Comparison of ENCODE assay signal across 10 cellular contexts in genomic region chr12:66901136-66901932, GRCh38.
DNase-seq lines count a peak whose midpoint lies in the region; ATAC-seq and TF ChIP-seq lines count a peak whose summit lies in the region.
"Had no signal": no experiment of that assay in that cellular context is flagged by ENCODE, and none has a peak within 500 bp of the region (broad histone marks: within the 10 kb centered on the region; RNA-seq: fewer than 3 reads in every experiment).

No MANE protein-coding gene starts in this region.

- H3K4me3 Mint-ChIP-seq in activated naive CD4-positive, alpha-beta T cell treated with anti-CD3 and anti-CD28 coated beads for 36 hours: no peak overlapping the region
- peak overlapping the region in 1 of 2 donors; percentile 7 for H3K4me3 Mint-ChIP-seq in stimulated activated naive B cell treated with anti-CD40 and anti-IgM and Interleukin-4, amounts not matched to agents 10 μg/mL and 1 μg/mL and 100 μg/mL, for 72 hours

- intact Hi-C loops in activated naive CD4-positive, alpha-beta T cell treated with anti-CD3 and anti-CD28 coated beads for 36 hours (cut with micrococcal nuclease): loop anchor here (5.0 kb wide), 5 partner anchors 121 to 541 kb away; partner anchors contain the start of gene CAND1

- H3K9me3 Mint-ChIP-seq in activated naive CD4-positive, alpha-beta T cell treated with anti-CD3 and anti-CD28 coated beads for 36 hours: no peaks in the 10 kb centered on the region
- H3K9me3 Mint-ChIP-seq in stimulated activated naive B cell treated with anti-CD40 and anti-IgM and Interleukin-4, amounts not matched to agents 10 μg/mL and 1 μg/mL and 100 μg/mL, for 72 hours: no peaks in the 10 kb centered on the region

- H3K36me3 Mint-ChIP-seq in activated naive CD4-positive, alpha-beta T cell treated with anti-CD3 and anti-CD28 coated beads for 36 hours (ENCODE audit: low read depth): no peaks in the 10 kb centered on the region
- no peaks in the 10 kb centered on the region for H3K36me3 Mint-ChIP-seq in stimulated activated naive B cell treated with anti-CD40 and anti-IgM and Interleukin-4, amounts not matched to agents 10 μg/mL and 1 μg/mL and 100 μg/mL, for 72 hours

- no peak for DNase-seq in activated naive CD4-positive, alpha-beta T cell treated with anti-CD3 and anti-CD28 coated beads for 36 hours
- DNase-seq in activated naive CD4-positive, alpha-beta T cell (lab: John Stamatoyannopoulos, UW): no peak
- DNase-seq in NAMALWA (ENCODE audit: low spot score) (peak; percentile 73), coronary artery (ENCODE audit: low spot score) (no peak), dedifferentiated amniotic fluid mesenchymal stem cell (ENCODE audit: extremely low spot score) (no peak)
- DNase-seq in stimulated activated naive B cell treated with anti-CD40 and anti-IgM and Interleukin-4, amounts not matched to agents 10 μg/mL and 1 μg/mL and 100 μg/mL, for 72 hours: peak; percentile 4
- DNase-seq in stimulated activated CD4-positive, alpha-beta T cell treated with anti-CD3 and anti-CD28 coated beads, Interleukin-4, amount 100 ng/mL, for 24 hours: no peak
- DNase-seq: SHP77 treated with DMSO at 0.1 percent for 48 hours had no signal

- peaks cover 35% of the 10 kb centered on the region for H3K4me1 Mint-ChIP-seq in activated naive CD4-positive, alpha-beta T cell treated with anti-CD3 and anti-CD28 coated beads for 36 hours (ENCODE audit: low read depth)
- peaks cover 13 to 24% of the 10 kb centered on the region in 2 donors for H3K4me1 Mint-ChIP-seq in stimulated activated naive B cell treated with anti-CD40 and anti-IgM and Interleukin-4, amounts not matched to agents 10 μg/mL and 1 μg/mL and 100 μg/mL, for 72 hours

- no peak overlapping the region for H3K27ac ChIP-seq in coronary artery
- H3K27ac ChIP-seq: ascending aorta had no signal

- H3K27me3 Mint-ChIP-seq in activated naive CD4-positive, alpha-beta T cell treated with anti-CD3 and anti-CD28 coated beads for 36 hours (ENCODE audit: low read depth): no peaks in the 10 kb centered on the region
- H3K27me3 Mint-ChIP-seq in stimulated activated naive B cell treated with anti-CD40 and anti-IgM and Interleukin-4, amounts not matched to agents 10 μg/mL and 1 μg/mL and 100 μg/mL, for 72 hours: no peaks in the 10 kb centered on the region

- peak overlapping the region; percentile 17 for H3K27ac Mint-ChIP-seq in activated naive CD4-positive, alpha-beta T cell treated with anti-CD3 and anti-CD28 coated beads for 36 hours
- H3K27ac Mint-ChIP-seq in stimulated activated naive B cell treated with anti-CD40 and anti-IgM and Interleukin-4, amounts not matched to agents 10 μg/mL and 1 μg/mL and 100 μg/mL, for 72 hours: peak overlapping the region; percentile 83

- CTCF ChIA-PET in activated naive CD4-positive, alpha-beta T cell treated with anti-CD3 and anti-CD28 coated beads for 36 hours (lab: Charles Lee): interaction anchor here (0.6 to 1.8 kb wide), 2 partner anchors 41 to 1155 kb away, joined by 3 to 8 read pairs; no protein-coding TSS in a partner anchor

- peak; percentile 80 for ATAC-seq in HG02840 (IDR thresholded peaks at IDR 0.05; ENCODE audit: low FRiP score, unreplicated experiment)
- ATAC-seq in stimulated activated naive B cell treated with anti-CD40 and anti-IgM and Interleukin-4, amounts not matched to agents 10 μg/mL and 1 μg/mL and 100 μg/mL, for 72 hours (replicated peaks): peak; percentile 96 to 97

- no peak for TF ChIP-seq CTCF in coronary artery (IDR thresholded peaks at IDR 0.05)

- no peak overlapping the region for H3K4me3 ChIP-seq in coronary artery
- H3K4me3 ChIP-seq: ascending aorta had no signal

Comparison
In these comparisons a context has a peak if more than half of its experiments do, and no peak if none do; other contexts are left out.
1. DNase-seq: peak in NAMALWA (single experiment) and stimulated activated naive B cell treated with anti-CD40 and anti-IgM and Interleukin-4, amounts not matched to agents 10 μg/mL and 1 μg/mL and 100 μg/mL, for 72 hours (single experiment); none in activated naive CD4-positive, alpha-beta T cell treated with anti-CD3 and anti-CD28 coated beads for 36 hours (single experiment), activated naive CD4-positive, alpha-beta T cell (0 of 4), stimulated activated CD4-positive, alpha-beta T cell treated with anti-CD3 and anti-CD28 coated beads, Interleukin-4, amount 100 ng/mL, for 24 hours (single experiment), coronary artery (single experiment) and dedifferentiated amniotic fluid mesenchymal stem cell (single experiment).